ENCODE assay signal across 29 cellular contexts in genomic region chr10:24035761-24036160, GRCh38.
"Had no signal": no experiment of that assay in that cellular context is flagged by ENCODE, and none has a peak within 500 bp of the region (broad histone marks: within the 10 kb centered on the region; RNA-seq: fewer than 3 reads in every experiment).

No MANE protein-coding gene starts in this region.

- H3K4me1 ChIP-seq: left lung, lower lobe of right lung, right lobe of liver, stomach, suprapubic skin, tibial nerve, vagina had no signal

- H3K27me3 Mint-ChIP-seq: naive B cell; progenitor cell of endocrine pancreas; stimulated activated memory B cell treated with anti-CD40 and anti-IgM and Interleukin-4, amounts not matched to agents 10 μg/mL and 1 μg/mL and 100 μg/mL, for 72 hours; type B pancreatic cell had no signal

- H3K4me3 ChIP-seq: heart right ventricle, hepatocyte, left lung, lower lobe of right lung, right atrium auricular region, right lobe of liver, smooth muscle cell, stomach, suprapubic skin, thoracic aorta, tibial nerve, vagina had no signal

- H3K27ac Mint-ChIP-seq: naive B cell; natural killer cell; progenitor cell of endocrine pancreas; stimulated activated memory B cell treated with anti-CD40 and anti-IgM and Interleukin-4, amounts not matched to agents 10 μg/mL and 1 μg/mL and 100 μg/mL, for 72 hours; type B pancreatic cell had no signal

- H3K9me3 ChIP-seq: heart right ventricle, left lung, lower lobe of right lung, neutrophil, right atrium auricular region, right lobe of liver, stomach, suprapubic skin, thoracic aorta, tibial nerve, vagina had no signal

- H3K9me3 Mint-ChIP-seq: neural crest cell had no signal

- H3K36me3 ChIP-seq: heart right ventricle, left lung, lower lobe of right lung, neutrophil, right atrium auricular region, right lobe of liver, stomach, suprapubic skin, thoracic aorta, tibial nerve, vagina had no signal

- H3K27ac ChIP-seq: hepatocyte, left lung, lower lobe of right lung, neutrophil, right atrium auricular region, right lobe of liver, stomach, suprapubic skin, thoracic aorta, tibial nerve, vagina had no signal

- DNase-seq: heart right ventricle; islet precursor cell; left cardiac atrium; left lung; lower lobe of right lung; mammary epithelial cell; mesenchymal stem cell; naive B cell; natural killer cell; occipital lobe; right lobe of liver; stimulated activated CD4-positive, alpha-beta T cell treated with anti-CD3 and anti-CD28 coated beads, Interleukin-1b, Interleukin-23, amount 100 ng/mL, for 48 hours; stimulated activated CD4-positive, alpha-beta T cell treated with anti-CD3 and anti-CD28 coated beads, Interleukin-2, amount 100 ng/mL, for 48 hours; stimulated activated CD4-positive, alpha-beta T cell treated with anti-CD3 and anti-CD28 coated beads, Interleukin-4, amount 100 ng/mL, for 4 hours; stimulated activated CD8-positive, alpha-beta memory T cell treated with anti-CD3 and anti-CD28 coated beads, Interleukin-4, amount 100 ng/mL, for 48 hours; stimulated activated naive CD4-positive, alpha-beta T cell treated with Interleukin-2 at 50 U/mL for 16 hours; stomach had no signal

- H3K4me3 Mint-ChIP-seq: naive B cell; natural killer cell; neural crest cell; stimulated activated memory B cell treated with anti-CD40 and anti-IgM and Interleukin-4, amounts not matched to agents 10 μg/mL and 1 μg/mL and 100 μg/mL, for 72 hours; type B pancreatic cell had no signal

- H3K4me1 Mint-ChIP-seq: naive B cell; natural killer cell; stimulated activated memory B cell treated with anti-CD40 and anti-IgM and Interleukin-4, amounts not matched to agents 10 μg/mL and 1 μg/mL and 100 μg/mL, for 72 hours had no signal

- H3K36me3 Mint-ChIP-seq: naive B cell; natural killer cell; stimulated activated memory B cell treated with anti-CD40 and anti-IgM and Interleukin-4, amounts not matched to agents 10 μg/mL and 1 μg/mL and 100 μg/mL, for 72 hours; type B pancreatic cell had no signal

- H3K27me3 ChIP-seq: heart right ventricle, hepatocyte, left lung, neutrophil, right atrium auricular region, right lobe of liver, stomach, suprapubic skin, tibial nerve, vagina had no signal
